ENCODE assay signal across 12 cellular contexts in the genomic region with DNA sequence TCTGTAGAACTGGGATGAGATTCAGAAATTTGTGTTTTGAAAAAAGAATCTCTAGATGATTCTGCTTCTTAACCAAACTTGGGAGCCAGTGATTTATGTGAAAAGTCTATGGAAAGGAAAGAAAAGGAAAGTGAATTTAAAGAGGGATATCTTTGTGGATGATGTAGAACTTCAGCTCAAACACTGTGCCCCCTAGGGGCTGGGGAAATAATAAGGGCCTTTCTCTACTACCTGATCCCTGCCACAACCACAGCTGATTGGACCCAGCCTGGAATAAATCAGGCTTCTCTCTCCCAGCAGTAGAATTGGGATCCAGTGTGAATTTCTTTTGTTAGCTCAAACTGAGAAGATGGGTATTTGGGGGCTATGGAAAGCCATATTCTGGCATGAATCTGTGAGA.
DNase-seq lines count a peak whose midpoint lies in the region; ATAC-seq, FAIRE-seq and TF ChIP-seq lines count a peak whose summit lies in the region.
"Had no signal": no experiment of that assay in that cellular context is flagged by ENCODE, and none has a peak within 500 bp of the region (broad histone marks: within the 10 kb centered on the region; RNA-seq: fewer than 3 reads in every experiment).

No MANE protein-coding gene starts in this region.

- intact Hi-C loops in MCF 10A (cut with micrococcal nuclease) (loop anchor here (2.0 to 5.0 kb wide), 2 partner anchors 207 to 1477 kb away; no protein-coding TSS in a partner anchor), breast epithelium (cut with DNase I; ENCODE audit: low total_unique reads) (no loop called here), endothelial cell of umbilical vein (cut with micrococcal nuclease) (loop anchor here (5.0 kb wide), 1 partner anchor 443 kb away; no protein-coding TSS in a partner anchor), head of caudate nucleus (cut with DNase I) (loop anchor here (10.0 kb wide), 1 partner anchor 135 kb away; no protein-coding TSS in a partner anchor)

- no peak overlapping the region for H3K27ac ChIP-seq in breast epithelium
- no peak overlapping the region for H3K27ac ChIP-seq in OCI-LY1 (ENCODE audit: low read depth, low read length, poor library complexity, severe bottlenecking)
- no peak overlapping the region for H3K27ac ChIP-seq in endothelial cell of umbilical vein (ENCODE audit: insufficient read depth, low read depth, low read length)
- peak overlapping the region; percentile 77 for H3K27ac ChIP-seq in stomach smooth muscle (ENCODE audit: low read length)
- H3K27ac ChIP-seq: BLaER1 treated with 17β-estradiol and CSF1 and Interleukin-3, amounts not matched to agents 10 nM and 100 nM had no signal

- no peaks in the 10 kb centered on the region for H3K36me3 ChIP-seq in breast epithelium
- H3K36me3 ChIP-seq in OCI-LY1 (ENCODE audit: insufficient read depth, low read length) = no peaks in the 10 kb centered on the region
- H3K36me3 ChIP-seq in endothelial cell of umbilical vein (ENCODE audit: control insufficient read depth in 2 of 2, extremely low read depth in 1 of 2, insufficient read depth in 2 of 2, low read length in 2 of 2) = no peaks in the 10 kb centered on the region
- no peaks in the 10 kb centered on the region for H3K36me3 ChIP-seq in stomach smooth muscle (ENCODE audit: control insufficient read depth in 2 of 2, insufficient read depth in 2 of 2, low read length in 2 of 2)
- H3K36me3 ChIP-seq: BLaER1 treated with 17β-estradiol and CSF1 and Interleukin-3, amounts not matched to agents 10 nM and 100 nM had no signal

- no peaks in the 10 kb centered on the region for H3K9me2 ChIP-seq in OCI-LY1 (ENCODE audit: low read depth, low read length)

- dilution Hi-C loops in endothelial cell of umbilical vein (cut with MboI; ENCODE audit: extremely low pct_ligation_motif_present, low sequenced_read_pairs) = no loop called here

- CTCF ChIA-PET in MCF 10A (lab: Yijun Ruan, JAX) = interaction anchor here (0.6 to 8.4 kb wide), 35 partner anchors 8 to 1476 kb away, joined by 3 to 131 read pairs (median 5); no protein-coding TSS in a partner anchor
- CTCF ChIA-PET in endothelial cell of umbilical vein (lab: Charles Lee) = interaction anchor here (0.8 to 6.3 kb wide), 10 partner anchors 13 to 1476 kb away, joined by 3 to 97 read pairs (median 8); no protein-coding TSS in a partner anchor

- H3K4me1 ChIP-seq in breast epithelium (no peaks in the 10 kb centered on the region), OCI-LY1 (ENCODE audit: insufficient read depth, low read length, severe bottlenecking) (no peaks in the 10 kb centered on the region), endothelial cell of umbilical vein (ENCODE audit: control insufficient read depth, extremely low read depth, insufficient read depth, low read length) (no peaks in the 10 kb centered on the region), stomach smooth muscle (ENCODE audit: control insufficient read depth, insufficient read depth, low read length) (peaks cover 12% of the 10 kb centered on the region)

- H3K4me2 ChIP-seq in OCI-LY1 (ENCODE audit: low read length) (no peak overlapping the region), endothelial cell of umbilical vein (ENCODE audit: insufficient read depth, low read length) (no peak overlapping the region)
- H3K4me2 ChIP-seq: BLaER1 treated with 17β-estradiol and CSF1 and Interleukin-3, amounts not matched to agents 10 nM and 100 nM had no signal

- ATAC-seq in GM21529 (IDR thresholded peaks at IDR 0.05; ENCODE audit: unreplicated experiment) = no peak

- H3K27me3 Mint-ChIP-seq in MCF 10A (ENCODE audit: insufficient read depth, unreplicated experiment) = no peaks in the 10 kb centered on the region

- H3K9me1 ChIP-seq in endothelial cell of umbilical vein (replicated peaks; ENCODE audit: control insufficient read depth, extremely low read depth, insufficient read depth, low read length) = no peaks in the 10 kb centered on the region

- TF ChIP-seq POLR2A in breast epithelium (IDR thresholded peaks at IDR 0.05) = no peak
- TF ChIP-seq POLR2A in endothelial cell of umbilical vein (IDR thresholded peaks at IDR 0.05; ENCODE audit: low read depth, low read length) = no peak

- no peak overlapping the region for H3K4me3 Mint-ChIP-seq in MCF 10A (ENCODE audit: unreplicated experiment)

- no peaks in the 10 kb centered on the region for H3K9me3 ChIP-seq in breast epithelium
- H3K9me3 ChIP-seq in OCI-LY1 (ENCODE audit: low read length) = no peaks in the 10 kb centered on the region
- H3K9me3 ChIP-seq in endothelial cell of umbilical vein (replicated peaks; ENCODE audit: control insufficient read depth, insufficient read depth, low read length) = no peaks in the 10 kb centered on the region
- no peaks in the 10 kb centered on the region for H3K9me3 ChIP-seq in stomach smooth muscle (ENCODE audit: control insufficient read depth in 2 of 2, low read length in 2 of 2)
- H3K9me3 ChIP-seq: BLaER1 treated with 17β-estradiol and CSF1 and Interleukin-3, amounts not matched to agents 10 nM and 100 nM had no signal

- H3K4me1 Mint-ChIP-seq in MCF 10A (ENCODE audit: insufficient read depth, unreplicated experiment) = no peaks in the 10 kb centered on the region

- no peak overlapping the region for H3K9ac ChIP-seq in OCI-LY1 (ENCODE audit: low read length)
- H3K9ac ChIP-seq in endothelial cell of umbilical vein (replicated peaks; ENCODE audit: extremely low read depth, insufficient read depth, low read length) = no peak overlapping the region
- H3K9ac ChIP-seq in stomach smooth muscle (ENCODE audit: low read length in 2 of 2) = peak overlapping the region in 1 of 2 donors; percentile 40
- H3K9ac ChIP-seq: BLaER1 treated with 17β-estradiol and CSF1 and Interleukin-3, amounts not matched to agents 10 nM and 100 nM had no signal

- no peaks in the 10 kb centered on the region for H3K36me3 Mint-ChIP-seq in MCF 10A (ENCODE audit: insufficient read depth, unreplicated experiment)

- BruUV-seq in MCF 10A (replicated peaks; lab: Mats Ljungman, UMichigan) = no TSS peak
- BruUV-seq in endothelial cell of umbilical vein (replicated peaks; lab: Mats Ljungman, UMichigan) = no TSS peak

- no peaks in the 10 kb centered on the region for H3F3A ChIP-seq in OCI-LY1 (ENCODE audit: insufficient read depth, low read length)

- H2AFZ ChIP-seq in OCI-LY1 (ENCODE audit: low read length) = no peak overlapping the region
- H2AFZ ChIP-seq in endothelial cell of umbilical vein (ENCODE audit: low read depth, low read length) = no peak overlapping the region

- DNase-seq in MCF 10A (ENCODE audit: unreplicated experiment) (peak; percentile 30), breast epithelium (ENCODE audit: low spot score in 2 of 2) (no peak), endothelial cell of umbilical vein (ENCODE audit: low read depth, low spot score) (no peak), head of caudate nucleus (no peak), HK-2 (ENCODE audit: unreplicated experiment) (no peak)
- DNase-seq: activated CD8-positive, alpha-beta memory T cell treated with anti-CD3 and anti-CD28 coated beads, Interleukin-2, amount 50 U/mL, for 4 hours; NCI-H2171 treated with DMSO at 0.1 percent for 48 hours had no signal

- FAIRE-seq in endothelial cell of umbilical vein (lab: Jason Lieb, UNC) = no peak
- FAIRE-seq: GM18507 had no signal

- no peak overlapping the region for H3K4me3 ChIP-seq in breast epithelium
- H3K4me3 ChIP-seq in OCI-LY1 (ENCODE audit: low read depth, low read length, poor library complexity, severe bottlenecking) = no peak overlapping the region
- H3K4me3 ChIP-seq in endothelial cell of umbilical vein (replicated peaks in 1 of 3; ENCODE audit: insufficient read depth in 1 of 3, low read depth in 1 of 3, low read length in 3 of 3) = no peak overlapping the region
- H3K4me3 ChIP-seq in stomach smooth muscle (ENCODE audit: low read length in 2 of 2) = peak overlapping the region in 1 of 2 donors; percentile 52
- H3K4me3 ChIP-seq: BLaER1 treated with 17β-estradiol and CSF1 and Interleukin-3, amounts not matched to agents 10 nM and 100 nM had no signal

- no peak overlapping the region for H3K27ac Mint-ChIP-seq in MCF 10A (ENCODE audit: low read depth, unreplicated experiment)

- H4K20me1 ChIP-seq in OCI-LY1 (ENCODE audit: insufficient read depth, low read length) (no peaks in the 10 kb centered on the region), endothelial cell of umbilical vein (replicated peaks; ENCODE audit: control insufficient read depth, extremely low read depth, insufficient read depth, low read length) (no peaks in the 10 kb centered on the region)
- H4K20me1 ChIP-seq: BLaER1 treated with 17β-estradiol and CSF1 and Interleukin-3, amounts not matched to agents 10 nM and 100 nM had no signal

- no peaks in the 10 kb centered on the region for H3K9me3 Mint-ChIP-seq in MCF 10A (ENCODE audit: unreplicated experiment)

- H3K79me2 ChIP-seq in OCI-LY1 (ENCODE audit: insufficient read depth, low read length) = no peaks in the 10 kb centered on the region
- no peaks in the 10 kb centered on the region for H3K79me2 ChIP-seq in endothelial cell of umbilical vein (ENCODE audit: control insufficient read depth, insufficient read depth, low read length)

- POLR2A ChIA-PET in MCF 10A (lab: Yijun Ruan, JAX) (interaction anchor here (1.0 kb wide), 1 partner anchor 291 kb away, joined by 3 read pairs; no protein-coding TSS in a partner anchor), endothelial cell of umbilical vein (lab: Charles Lee) (no interaction called here)

- H3K27me3 ChIP-seq in breast epithelium (no peaks in the 10 kb centered on the region), OCI-LY1 (ENCODE audit: insufficient read depth, low read length) (no peaks in the 10 kb centered on the region), endothelial cell of umbilical vein (ENCODE audit: control insufficient read depth in 2 of 2, insufficient read depth in 2 of 2, low read length in 2 of 2) (no peaks in the 10 kb centered on the region), stomach smooth muscle (ENCODE audit: control insufficient read depth in 1 of 2, insufficient read depth in 2 of 2, low read length in 2 of 2) (no peaks in the 10 kb centered on the region)
- H3K27me3 ChIP-seq: BLaER1 treated with 17β-estradiol and CSF1 and Interleukin-3, amounts not matched to agents 10 nM and 100 nM had no signal

- TF ChIP-seq CTCF in MCF 10A (IDR thresholded peaks at IDR 0.05; ENCODE audit: unreplicated experiment) (no peak), breast epithelium (IDR thresholded peaks at IDR 0.05) (no peak), OCI-LY1 (IDR thresholded peaks at IDR 0.05; ENCODE audit: low read length) (peak; percentile 48), endothelial cell of umbilical vein (IDR thresholded peaks at IDR 0.05; ENCODE audit: extremely low read depth in 1 of 2, insufficient read depth in 1 of 2, low read depth in 1 of 2, low read length in 2 of 2) (peak; percentile 7 to 14)

TF ChIP-seq in endothelial cell of umbilical vein, 7 proteins besides CTCF, POLR2A, EP300 and RAD21 (continues in another document):
- TF ChIP-seq POLR2AphosphoS5 (IDR thresholded peaks at IDR 0.05; ENCODE audit: insufficient read depth, low read depth, low read length) (no peak), MYC (IDR thresholded peaks at IDR 0.05; ENCODE audit: low read depth, low read length) (no peak)
- TF ChIP-seq, protein P1, sequence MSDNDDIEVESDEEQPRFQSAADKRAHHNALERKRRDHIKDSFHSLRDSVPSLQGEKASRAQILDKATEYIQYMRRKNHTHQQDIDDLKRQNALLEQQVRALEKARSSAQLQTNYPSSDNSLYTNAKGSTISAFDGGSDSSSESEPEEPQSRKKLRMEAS (IDR thresholded peaks at IDR 0.05; ENCODE audit: insufficient read depth, insufficient read length) = no peak

Comparison
In these comparisons a context has a peak if more than half of its experiments do, and no peak if none do; other contexts are left out.
1. CTCF ChIP-seq: peak in OCI-LY1 (single experiment) and endothelial cell of umbilical vein (2 of 2); none in MCF 10A (single experiment) and breast epithelium (0 of 3).